Comparison of ENCODE assay signal across 15 cellular contexts in genomic region chr18:68436485-68436884, GRCh38.
DNase-seq lines count a peak whose midpoint lies in the region; ATAC-seq and TF ChIP-seq lines count a peak whose summit lies in the region.
"Had no signal": no experiment of that assay in that cellular context is flagged by ENCODE, and none has a peak within 500 bp of the region (broad histone marks: within the 10 kb centered on the region; RNA-seq: fewer than 3 reads in every experiment).

No MANE protein-coding gene starts in this region.

- H2BK12ac ChIP-seq in trophoblast cell (ENCODE audit: low read length) = no peak overlapping the region

- H2BK5ac ChIP-seq in trophoblast cell (ENCODE audit: low read depth, low read length, poor library complexity) = no peak overlapping the region

- H2AFZ ChIP-seq in trophoblast cell (ENCODE audit: insufficient read depth, low read length, poor library complexity) = no peak overlapping the region

- H3K9ac ChIP-seq in trophoblast cell (ENCODE audit: low read length) = no peak overlapping the region

- no peak overlapping the region for H2BK120ac ChIP-seq in trophoblast cell (ENCODE audit: insufficient read depth, low read length, poor library complexity)

- H3K27ac Mint-ChIP-seq in endothelial cell (ENCODE audit: unreplicated experiment) = peak overlapping the region; percentile 92
- H3K27ac Mint-ChIP-seq in natural killer cell treated with Interleukin-12 subunit alpha and Interleukin-12 subunit beta and Interleukin-15 and Interleukin-18, amount 100 ng/mL, for 72 hours = no peak overlapping the region
- H3K27ac Mint-ChIP-seq: mesothelial cell of epicardium had no signal

- H3K14ac ChIP-seq in trophoblast cell (ENCODE audit: low read length) = no peak overlapping the region

- H3K79me2 ChIP-seq in trophoblast cell (ENCODE audit: control insufficient read depth, insufficient read depth, low read length, poor library complexity) = no peaks in the 10 kb centered on the region

- no peaks in the 10 kb centered on the region for H3K27me3 ChIP-seq in trophoblast cell (ENCODE audit: insufficient read depth, low read length)
- H3K27me3 ChIP-seq: esophagus muscularis mucosa, ovary, tibial artery had no signal

- DNase-seq in HCEC 1CT (peak; percentile 80), OCI-M1 (lab: John Stamatoyannopoulos, UW) (peak; percentile 5), endothelial cell (ENCODE audit: low spot score) (peak; percentile 18), trophoblast cell (peak; percentile 48 to 76), activated gamma-delta T cell treated with Interleukin-2 at 50 U/mL for 16 hours (no peak)
- no peak for DNase-seq in natural killer cell treated with Interleukin-12 subunit alpha and Interleukin-12 subunit beta and Interleukin-15 and Interleukin-18, amount 100 ng/mL, for 72 hours (ENCODE audit: low spot score)
- no peak for DNase-seq in stimulated activated CD4-positive, alpha-beta T cell treated with anti-CD3 and anti-CD28 coated beads, Interleukin-4, amount 100 ng/mL, for 24 hours
- DNase-seq in activated T-cell treated with anti-CD3 and anti-CD28 coated beads, Interleukin-2, amount 50 U/mL, for 48 hours = no peak
- DNase-seq: activated CD4-positive, alpha-beta T cell treated with anti-CD3 and anti-CD28 coated beads, Interleukin-2, amount 50 U/mL, for 48 hours; central memory CD4-positive, alpha-beta T cell; COR-L47; ovary; tibial artery had no signal

- H3K18ac ChIP-seq in trophoblast cell (ENCODE audit: low read length) = no peak overlapping the region

- H3K36me3 ChIP-seq in trophoblast cell (ENCODE audit: control insufficient read depth in 1 of 2, insufficient read depth in 2 of 2, low read length in 2 of 2) = peaks cover 0 to 2% of the 10 kb centered on the region in 2 experiments
- H3K36me3 ChIP-seq: esophagus muscularis mucosa, ovary, tibial artery had no signal

- no peak overlapping the region for H3K4me3 Mint-ChIP-seq in endothelial cell (ENCODE audit: unreplicated experiment)
- no peak overlapping the region for H3K4me3 Mint-ChIP-seq in natural killer cell treated with Interleukin-12 subunit alpha and Interleukin-12 subunit beta and Interleukin-15 and Interleukin-18, amount 100 ng/mL, for 72 hours
- H3K4me3 Mint-ChIP-seq: mesothelial cell of epicardium had no signal

- H3K4me1 ChIP-seq in trophoblast cell (ENCODE audit: control insufficient read depth in 1 of 2, insufficient read depth in 2 of 2, low read length in 2 of 2) = peaks cover 0 to 11% of the 10 kb centered on the region in 2 experiments
- H3K4me1 ChIP-seq: esophagus muscularis mucosa, tibial artery had no signal

- H3K79me1 ChIP-seq in trophoblast cell (ENCODE audit: low read length) = peaks cover 2% of the 10 kb centered on the region

- H3K9me3 Mint-ChIP-seq in endothelial cell (ENCODE audit: unreplicated experiment) = peaks cover 5% of the 10 kb centered on the region
- H3K9me3 Mint-ChIP-seq in natural killer cell treated with Interleukin-12 subunit alpha and Interleukin-12 subunit beta and Interleukin-15 and Interleukin-18, amount 100 ng/mL, for 72 hours = peaks cover 11% of the 10 kb centered on the region

- peaks cover 9% of the 10 kb centered on the region for H3K4me1 Mint-ChIP-seq in endothelial cell (ENCODE audit: unreplicated experiment)
- peaks cover 3 to 5% of the 10 kb centered on the region in 2 donors for H3K4me1 Mint-ChIP-seq in natural killer cell treated with Interleukin-12 subunit alpha and Interleukin-12 subunit beta and Interleukin-15 and Interleukin-18, amount 100 ng/mL, for 72 hours (ENCODE audit: low read depth in 2 of 2)

- H4K8ac ChIP-seq in trophoblast cell (ENCODE audit: low read depth, low read length) = no peak overlapping the region

- H4K12ac ChIP-seq in trophoblast cell (ENCODE audit: low read depth, low read length) = no peak overlapping the region

- H3K4ac ChIP-seq in trophoblast cell (ENCODE audit: low read depth, low read length) = no peak overlapping the region

- H3K9me3 ChIP-seq in trophoblast cell (ENCODE audit: insufficient read depth, low read depth, low read length) = no peaks in the 10 kb centered on the region
- H3K9me3 ChIP-seq: esophagus muscularis mucosa, ovary, tibial artery had no signal

- no peak overlapping the region for H3K23ac ChIP-seq in trophoblast cell (ENCODE audit: low read length)

- no CpG with 5 or more reads among the region's 5 CpGs for WGBS in trophoblast cell (ENCODE audit: extremely low coverage, insufficient coverage, insufficient read length)

- ATAC-seq in natural killer cell treated with Interleukin-12 subunit alpha and Interleukin-12 subunit beta and Interleukin-15 and Interleukin-18, amount 100 ng/mL, for 72 hours = no peak

- H3K4me2 ChIP-seq in trophoblast cell (ENCODE audit: low read length) = no peak overlapping the region

- no peak overlapping the region for H3K27ac ChIP-seq in trophoblast cell (ENCODE audit: low read depth, low read length)
- H3K27ac ChIP-seq: esophagus muscularis mucosa, ovary, tibial artery had no signal

- no peak overlapping the region for H4K91ac ChIP-seq in trophoblast cell (ENCODE audit: low read depth, low read length)

- H2AK5ac ChIP-seq in trophoblast cell (ENCODE audit: low read length) = no peak overlapping the region

- H3K27me3 Mint-ChIP-seq in endothelial cell (ENCODE audit: unreplicated experiment) = peaks cover 3% of the 10 kb centered on the region
- no peaks in the 10 kb centered on the region for H3K27me3 Mint-ChIP-seq in natural killer cell treated with Interleukin-12 subunit alpha and Interleukin-12 subunit beta and Interleukin-15 and Interleukin-18, amount 100 ng/mL, for 72 hours

- no peak for TF ChIP-seq CTCF in endothelial cell (IDR thresholded peaks at IDR 0.05; ENCODE audit: unreplicated experiment)

- H3K36me3 Mint-ChIP-seq in endothelial cell (ENCODE audit: low read depth, unreplicated experiment) = peaks cover 16% of the 10 kb centered on the region
- H3K36me3 Mint-ChIP-seq in natural killer cell treated with Interleukin-12 subunit alpha and Interleukin-12 subunit beta and Interleukin-15 and Interleukin-18, amount 100 ng/mL, for 72 hours = no peaks in the 10 kb centered on the region
- H3K36me3 Mint-ChIP-seq: mesothelial cell of epicardium had no signal

- H3K4me3 ChIP-seq in trophoblast cell (ENCODE audit: low read depth, low read length) = no peak overlapping the region
- H3K4me3 ChIP-seq: esophagus muscularis mucosa, ovary, tibial artery had no signal

Comparison
In these comparisons a context has a peak if more than half of its experiments do, and no peak if none do; other contexts are left out.
1. DNase-seq: peak in HCEC 1CT (single experiment), OCI-M1 (single experiment), endothelial cell (single experiment) and trophoblast cell (2 of 2); none in natural killer cell treated with Interleukin-12 subunit alpha and Interleukin-12 subunit beta and Interleukin-15 and Interleukin-18, amount 100 ng/mL, for 72 hours (single experiment), stimulated activated CD4-positive, alpha-beta T cell treated with anti-CD3 and anti-CD28 coated beads, Interleukin-4, amount 100 ng/mL, for 24 hours (single experiment), activated gamma-delta T cell treated with Interleukin-2 at 50 U/mL for 16 hours (single experiment) and activated T-cell treated with anti-CD3 and anti-CD28 coated beads, Interleukin-2, amount 50 U/mL, for 48 hours (0 of 2).